ENCODE assay signal across 1 cellular context in genomic region chr5:173282916-173283315, GRCh38.
TF ChIP-seq lines count a peak whose summit lies in the region.

No MANE protein-coding gene starts in this region.

TF ChIP-seq in GM23338, 12 proteins besides CTCF, POLR2A, EP300 and RAD21 (continued from another document):
- TF ChIP-seq STAT1 (IDR thresholded peaks at IDR 0.05; ENCODE audit: unreplicated experiment) (no peak), JUNB (IDR thresholded peaks at IDR 0.05; ENCODE audit: unreplicated experiment) (no peak), REST (IDR thresholded peaks at IDR 0.05; ENCODE audit: unreplicated experiment) (no peak), ZNF114 (CRISPR knock-in tag; IDR thresholded peaks at IDR 0.05) (no peak), POLR2AphosphoS5 (IDR thresholded peaks at IDR 0.05; ENCODE audit: low read depth) (no peak), ZNF331 (CRISPR knock-in tag; IDR thresholded peaks at IDR 0.05; ENCODE audit: low read depth) (no peak), ETS1 (IDR thresholded peaks at IDR 0.05) (no peak), NANOG (IDR thresholded peaks at IDR 0.05; ENCODE audit: borderline replicate concordance) (no peak)
